In the genomic region with DNA sequence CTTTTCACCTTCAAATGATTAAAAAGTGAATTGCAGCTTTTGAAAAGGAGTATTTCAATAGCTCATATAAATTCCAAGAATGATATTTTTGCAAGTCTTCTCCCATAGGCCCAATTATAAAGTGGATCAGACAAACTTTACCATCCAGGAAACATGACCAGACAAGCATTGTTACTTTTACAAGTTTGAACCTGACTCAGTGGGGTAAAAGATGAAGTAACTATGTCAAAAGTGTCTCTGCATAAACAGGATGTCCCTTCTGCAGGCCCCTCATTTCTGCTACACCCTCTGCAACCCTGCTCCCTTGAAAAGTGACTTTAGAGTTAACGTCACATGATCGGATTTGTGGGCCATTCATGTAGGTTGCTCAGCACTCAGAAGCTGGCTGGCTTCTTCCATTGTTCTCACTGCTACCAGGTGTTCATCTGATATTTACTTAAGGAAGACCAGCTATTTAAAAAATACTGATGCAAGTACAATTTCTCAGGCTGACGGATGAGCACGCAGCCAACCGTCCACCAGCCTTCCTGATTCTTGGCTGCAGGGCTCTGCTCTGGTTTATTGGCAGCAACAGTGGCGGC, we compare ENCODE assay signal across 14 cellular contexts. TPM values are rescaled to one million over a fixed set of nuclear protein-coding genes. Genes with fewer than 3 reads are reported as not detected.
DNase-seq lines count a peak whose midpoint lies in the region; ATAC-seq and TF ChIP-seq lines count a peak whose summit lies in the region.
"Had no signal": no experiment of that assay in that cellular context is flagged by ENCODE, and none has a peak within 500 bp of the region (broad histone marks: within the 10 kb centered on the region; RNA-seq: fewer than 3 reads in every experiment).

No MANE protein-coding gene starts in this region.

- no peak overlapping the region for H3K4me3 Mint-ChIP-seq in activated naive CD8-positive, alpha-beta T cell treated with anti-CD3 and anti-CD28 coated beads, Interleukin-2, amount 10 ng/mL, durations not matched to agents 7 days and 5 days
- no peak overlapping the region for H3K4me3 Mint-ChIP-seq in activated naive CD8-positive, alpha-beta T cell treated with anti-CD3 and anti-CD28 coated beads for 36 hours
- H3K4me3 Mint-ChIP-seq in central memory CD8-positive, alpha-beta T cell: no peak overlapping the region
- no peak overlapping the region for H3K4me3 Mint-ChIP-seq in stimulated activated effector memory CD8-positive, alpha-beta T cell treated with anti-CD3 and anti-CD28 coated beads, Interleukin-12 subunit alpha, Interleukin-12 subunit beta, amount 100 ng/mL, for 72 hours
- H3K4me3 Mint-ChIP-seq: T-cell had no signal

- H3K4me3 ChIP-seq in spleen: no peak overlapping the region
- H3K4me3 ChIP-seq: gastroesophageal sphincter had no signal

- WGBS in spleen, 5 donors: 84 to 93% (median 92%) methylated on average over 6 of the region's 6 CpGs

- H3K27ac ChIP-seq in spleen: no peak overlapping the region
- H3K27ac ChIP-seq: gastroesophageal sphincter had no signal

- no peak for ATAC-seq in activated naive CD8-positive, alpha-beta T cell treated with anti-CD3 and anti-CD28 coated beads, Interleukin-2, amount 10 ng/mL, durations not matched to agents 7 days and 5 days (ENCODE audit: low read depth)
- no peak for ATAC-seq in central memory CD8-positive, alpha-beta T cell (replicated peaks; ENCODE audit: extremely low read depth, poor library complexity, severe bottlenecking)
- no peak for ATAC-seq in stimulated activated effector memory CD8-positive, alpha-beta T cell treated with anti-CD3 and anti-CD28 coated beads, Interleukin-12 subunit alpha, Interleukin-12 subunit beta, amount 100 ng/mL, for 72 hours
- no peak for ATAC-seq in HG03432 (IDR thresholded peaks at IDR 0.05; ENCODE audit: unreplicated experiment)
- ATAC-seq: gastroesophageal sphincter, T-cell had no signal

- TF ChIP-seq POLR2A in spleen (IDR thresholded peaks at IDR 0.05): no peak

- H3K9me3 ChIP-seq in spleen: no peaks in the 10 kb centered on the region
- H3K9me3 ChIP-seq: gastroesophageal sphincter had no signal

- no peaks in the 10 kb centered on the region for H3K27me3 ChIP-seq in spleen (replicated peaks in 1 of 7)
- H3K27me3 ChIP-seq: gastroesophageal sphincter had no signal

- peak overlapping the region; percentile 30 for H3K27ac Mint-ChIP-seq in activated naive CD8-positive, alpha-beta T cell treated with anti-CD3 and anti-CD28 coated beads, Interleukin-2, amount 10 ng/mL, durations not matched to agents 7 days and 5 days
- no peak overlapping the region for H3K27ac Mint-ChIP-seq in activated naive CD8-positive, alpha-beta T cell treated with anti-CD3 and anti-CD28 coated beads for 36 hours
- peak overlapping the region; percentile 26 for H3K27ac Mint-ChIP-seq in central memory CD8-positive, alpha-beta T cell (ENCODE audit: low read depth)
- peak overlapping the region; percentile 55 for H3K27ac Mint-ChIP-seq in stimulated activated effector memory CD8-positive, alpha-beta T cell treated with anti-CD3 and anti-CD28 coated beads, Interleukin-12 subunit alpha, Interleukin-12 subunit beta, amount 100 ng/mL, for 72 hours
- H3K27ac Mint-ChIP-seq: T-cell had no signal

- H3K36me3 Mint-ChIP-seq in activated naive CD8-positive, alpha-beta T cell treated with anti-CD3 and anti-CD28 coated beads, Interleukin-2, amount 10 ng/mL, durations not matched to agents 7 days and 5 days: peaks cover 19% of the 10 kb centered on the region
- H3K36me3 Mint-ChIP-seq in activated naive CD8-positive, alpha-beta T cell treated with anti-CD3 and anti-CD28 coated beads for 36 hours: peaks cover 40% of the 10 kb centered on the region
- H3K36me3 Mint-ChIP-seq in central memory CD8-positive, alpha-beta T cell (ENCODE audit: insufficient read depth): peaks cover 47% of the 10 kb centered on the region
- peaks cover 99% of the 10 kb centered on the region for H3K36me3 Mint-ChIP-seq in stimulated activated effector memory CD8-positive, alpha-beta T cell treated with anti-CD3 and anti-CD28 coated beads, Interleukin-12 subunit alpha, Interleukin-12 subunit beta, amount 100 ng/mL, for 72 hours

- H3K27me3 Mint-ChIP-seq in activated naive CD8-positive, alpha-beta T cell treated with anti-CD3 and anti-CD28 coated beads, Interleukin-2, amount 10 ng/mL, durations not matched to agents 7 days and 5 days: no peaks in the 10 kb centered on the region
- H3K27me3 Mint-ChIP-seq in activated naive CD8-positive, alpha-beta T cell treated with anti-CD3 and anti-CD28 coated beads for 36 hours: no peaks in the 10 kb centered on the region
- no peaks in the 10 kb centered on the region for H3K27me3 Mint-ChIP-seq in central memory CD8-positive, alpha-beta T cell
- H3K27me3 Mint-ChIP-seq: T-cell had no signal

- H3K36me3 ChIP-seq in spleen: peaks cover 0 to 100% (median 97%) of the 10 kb centered on the region in 6 donors

- H3K9me3 Mint-ChIP-seq in activated naive CD8-positive, alpha-beta T cell treated with anti-CD3 and anti-CD28 coated beads, Interleukin-2, amount 10 ng/mL, durations not matched to agents 7 days and 5 days: no peaks in the 10 kb centered on the region
- H3K9me3 Mint-ChIP-seq in activated naive CD8-positive, alpha-beta T cell treated with anti-CD3 and anti-CD28 coated beads for 36 hours: no peaks in the 10 kb centered on the region
- H3K9me3 Mint-ChIP-seq in central memory CD8-positive, alpha-beta T cell: no peaks in the 10 kb centered on the region
- H3K9me3 Mint-ChIP-seq in stimulated activated effector memory CD8-positive, alpha-beta T cell treated with anti-CD3 and anti-CD28 coated beads, Interleukin-12 subunit alpha, Interleukin-12 subunit beta, amount 100 ng/mL, for 72 hours: no peaks in the 10 kb centered on the region
- H3K9me3 Mint-ChIP-seq: T-cell had no signal

- H3K4me1 ChIP-seq in spleen: no peaks in the 10 kb centered on the region

- H3K4me1 Mint-ChIP-seq in activated naive CD8-positive, alpha-beta T cell treated with anti-CD3 and anti-CD28 coated beads, Interleukin-2, amount 10 ng/mL, durations not matched to agents 7 days and 5 days: peaks cover 4% of the 10 kb centered on the region
- no peaks in the 10 kb centered on the region for H3K4me1 Mint-ChIP-seq in activated naive CD8-positive, alpha-beta T cell treated with anti-CD3 and anti-CD28 coated beads for 36 hours
- H3K4me1 Mint-ChIP-seq in central memory CD8-positive, alpha-beta T cell: no peaks in the 10 kb centered on the region
- H3K4me1 Mint-ChIP-seq in stimulated activated effector memory CD8-positive, alpha-beta T cell treated with anti-CD3 and anti-CD28 coated beads, Interleukin-12 subunit alpha, Interleukin-12 subunit beta, amount 100 ng/mL, for 72 hours: no peaks in the 10 kb centered on the region
- H3K4me1 Mint-ChIP-seq: T-cell had no signal

- intact Hi-C loops in spleen (cut with DNase I; ENCODE audit: low total_unique reads): no loop called here

- POLR2A ChIA-PET in activated naive CD8-positive, alpha-beta T cell treated with anti-CD3 and anti-CD28 coated beads, Interleukin-2, amount 10 ng/mL, durations not matched to agents 7 days and 5 days (lab: Charles Lee): no interaction called here

- no peak for TF ChIP-seq CTCF in spleen (IDR thresholded peaks at IDR 0.05 in 8 of 11, conservative IDR thresholded peaks at IDR 0.05 in 3 of 11)

- no peak for DNase-seq in activated naive CD8-positive, alpha-beta T cell treated with anti-CD3 and anti-CD28 coated beads, Interleukin-2, amount 10 ng/mL, durations not matched to agents 7 days and 5 days
- no peak for DNase-seq in activated naive CD8-positive, alpha-beta T cell treated with anti-CD3 and anti-CD28 coated beads for 36 hours
- peak; percentile 10 for DNase-seq in NCI-H510A (lab: John Stamatoyannopoulos, UW)
- DNase-seq in central memory CD8-positive, alpha-beta T cell (ENCODE audit: low spot score in 2 of 2): no peak
- no peak for DNase-seq in stimulated activated effector memory CD8-positive, alpha-beta T cell treated with anti-CD3 and anti-CD28 coated beads, Interleukin-12 subunit alpha, Interleukin-12 subunit beta, amount 100 ng/mL, for 72 hours (ENCODE audit: low spot score in 2 of 2)
- no peak for DNase-seq in activated effector memory CD4-positive, alpha-beta T cell treated with Interleukin-2 at 50 U/mL for 16 hours
- no peak for DNase-seq in spleen
- DNase-seq: activated gamma-delta T cell, aorta, left colon, NCI-H2107, T-cell had no signal

RNA-seq across cellular contexts. Expression of a gene that starts 32.3 kb away (rescaled TPM):
- 10 to 100 TPM; 15.8 to 16.5 TPM for total RNA-seq in activated naive CD8-positive, alpha-beta T cell treated with anti-CD3 and anti-CD28 coated beads, Interleukin-2, amount 10 ng/mL, durations not matched to agents 7 days and 5 days
- 10 to 100 TPM; 35.6 to 38.4 TPM for total RNA-seq in activated naive CD8-positive, alpha-beta T cell treated with anti-CD3 and anti-CD28 coated beads for 36 hours
- 10 to 100 TPM; 11.6 to 20.8 (median 12.4) TPM for total RNA-seq in spleen
- polyA plus RNA-seq in spleen: 1 to 10 TPM; 2.0 to 3.6 (median 2.5) TPM

RNA-seq across cellular contexts. Expression of a gene that starts 52.0 kb away (rescaled TPM):
- total RNA-seq in activated naive CD8-positive, alpha-beta T cell treated with anti-CD3 and anti-CD28 coated beads, Interleukin-2, amount 10 ng/mL, durations not matched to agents 7 days and 5 days: 10 to 100 TPM in 1 of 2 experiments, 1 to 10 TPM in 1; 9.3 to 12.4 TPM
- total RNA-seq in activated naive CD8-positive, alpha-beta T cell treated with anti-CD3 and anti-CD28 coated beads for 36 hours: 10 to 100 TPM; 10.9 to 12.5 TPM
- 10 to 100 TPM; 19.3 to 39.4 (median 28.7) TPM for total RNA-seq in spleen
- polyA plus RNA-seq in spleen: 10 to 100 TPM; 11.9 to 18.2 (median 16.2) TPM
